8 cellular contexts compared by ENCODE assay signal in genomic region chr3:196867155-196867506, GRCh38. TPM values are rescaled to one million over a fixed set of nuclear protein-coding genes. Genes with fewer than 3 reads are reported as not detected.
A peak's percentile ranks its signal among the peaks of the same experiment; 100 is the strongest.
DNase-seq lines count a peak whose midpoint lies in the region; ATAC-seq lines count a peak whose summit lies in the region.

No MANE protein-coding gene starts in this region.

- H4K91ac ChIP-seq in neuronal stem cell (ENCODE audit: low read depth, low read length, poor library complexity), result no peak overlapping the region

- H2BK12ac ChIP-seq in neuronal stem cell (ENCODE audit: low read length), result no peak overlapping the region

- H3K9me3 ChIP-seq in duodenal mucosa (ENCODE audit: control insufficient read depth in 1 of 2, low read length in 2 of 2) (peaks cover 0 to 2% of the 10 kb centered on the region in 2 donors), neuronal stem cell (replicated peaks in 1 of 2; ENCODE audit: control insufficient read depth in 2 of 2, insufficient read depth in 1 of 2, low read depth in 1 of 2, low read length in 2 of 2) (no peaks in the 10 kb centered on the region)

- H3K27me3 ChIP-seq in duodenal mucosa (ENCODE audit: control insufficient read depth in 1 of 2, insufficient read depth in 2 of 2, low read length in 2 of 2) (no peaks in the 10 kb centered on the region), neuronal stem cell (ENCODE audit: control insufficient read depth in 3 of 3, insufficient read depth in 3 of 3, low read depth in 1 of 3, low read length in 3 of 3) (no peaks in the 10 kb centered on the region)

- H3K4me1 ChIP-seq in duodenal mucosa (ENCODE audit: control insufficient read depth in 1 of 2, insufficient read depth in 2 of 2, low read length in 2 of 2) (peaks cover 6 to 15% of the 10 kb centered on the region in 2 donors), neuronal stem cell (ENCODE audit: control insufficient read depth in 2 of 2, insufficient read depth in 1 of 2, low read depth in 1 of 2, low read length in 2 of 2) (peaks cover 4 to 5% of the 10 kb centered on the region in 2 donors)

- H3K23ac ChIP-seq in neuronal stem cell (ENCODE audit: low read depth, low read length, poor library complexity), result no peak overlapping the region

- H3K36me3 ChIP-seq in duodenal mucosa (ENCODE audit: control insufficient read depth in 1 of 2, insufficient read depth in 2 of 2, low read length in 2 of 2), result peaks cover 0 to 1% of the 10 kb centered on the region in 2 donors
- H3K36me3 ChIP-seq in neuronal stem cell (replicated peaks in 1 of 2; ENCODE audit: control insufficient read depth in 2 of 2, insufficient read depth in 2 of 2, low read length in 2 of 2), result peaks cover 0 to 8% of the 10 kb centered on the region in 2 donors

- ATAC-seq in left colon, result no peak

- no peak overlapping the region for H2BK120ac ChIP-seq in neuronal stem cell (ENCODE audit: low read depth, low read length)

- H3K4me3 ChIP-seq in duodenal mucosa (ENCODE audit: low read depth in 1 of 2, low read length in 2 of 2) (peak overlapping the region; percentile 84 to 94), neuronal stem cell (ENCODE audit: low read length in 2 of 2) (peak overlapping the region; percentile 62 to 83)

- no peak overlapping the region for H3K14ac ChIP-seq in neuronal stem cell (ENCODE audit: low read length)

- H4K8ac ChIP-seq in neuronal stem cell (ENCODE audit: low read depth, low read length), result no peak overlapping the region

- WGBS in neuronal stem cell (ENCODE audit: extremely low coverage in 2 of 2, insufficient read length in 2 of 2, insufficient replicate concordance in 1 of 2), 2 donors, result no CpG with 5 or more reads among the region's 6 CpGs

- peak overlapping the region; percentile 41 for H3K4me2 ChIP-seq in neuronal stem cell (ENCODE audit: insufficient read depth, low read length, poor library complexity, severe bottlenecking)

- H3K27ac ChIP-seq in duodenal mucosa (ENCODE audit: low read depth, low read length) (peak overlapping the region; percentile 49), neuronal stem cell (replicated peaks; ENCODE audit: low read length) (peak overlapping the region; percentile 77)

- peak overlapping the region; percentile 87 for H2AFZ ChIP-seq in neuronal stem cell (ENCODE audit: low read length)

- H2BK15ac ChIP-seq in neuronal stem cell (ENCODE audit: low read length), result no peak overlapping the region

- H2AK5ac ChIP-seq in neuronal stem cell (ENCODE audit: low read depth, low read length), result no peak overlapping the region

- peak; percentile 85 for DNase-seq in DMS79 treated with DMSO at 0.1 percent for 48 hours (lab: John Stamatoyannopoulos, UW)
- DNase-seq in NCI-H1105 treated with DMSO at 0.1 percent for 48 hours (lab: John Stamatoyannopoulos, UW), result peak; percentile 80
- DNase-seq in neuronal stem cell (ENCODE audit: low spot score), result no peak
- DNase-seq in effector CD8-positive, alpha-beta T cell (lab: John Stamatoyannopoulos, UW), result no peak
- no peak for DNase-seq in left colon
- DNase-seq in amniotic stem cell (lab: John Stamatoyannopoulos, UW), result no peak
- DNase-seq in kidney tubule cell (ENCODE audit: low spot score), result no peak

- intact Hi-C loops in left colon (cut with DNase I, micrococcal nuclease), result no loop called here

- no peak overlapping the region for H3K4ac ChIP-seq in neuronal stem cell (ENCODE audit: low read length)

- H2BK5ac ChIP-seq in neuronal stem cell (ENCODE audit: low read length), result no peak overlapping the region

- H3K18ac ChIP-seq in neuronal stem cell (ENCODE audit: low read length), result no peak overlapping the region

- H3K9ac ChIP-seq in duodenal mucosa (ENCODE audit: low read depth in 1 of 2, low read length in 2 of 2) (peak overlapping the region; percentile 83 to 91), neuronal stem cell (ENCODE audit: low read depth, low read length, poor library complexity) (no peak overlapping the region)

- peaks cover 9% of the 10 kb centered on the region for H3K79me1 ChIP-seq in neuronal stem cell (ENCODE audit: low read depth, low read length)

RNA-seq across cellular contexts. Expression of gene SENP5, which starts 0.6 kb away (rescaled TPM):
- 28.8 TPM for polyA plus RNA-seq in neuronal stem cell (2013, experiment 1 of 2)
- 29.3 TPM for polyA plus RNA-seq in neuronal stem cell (2013, experiment 2 of 2)
- total RNA-seq in left colon, result 10 to 100 TPM; 26.9 to 31.7 TPM

Comparison
In these comparisons a context has a peak if more than half of its experiments do, and no peak if none do; other contexts are left out.
1. DNase-seq: peak in DMS79 treated with DMSO at 0.1 percent for 48 hours (single experiment) and NCI-H1105 treated with DMSO at 0.1 percent for 48 hours (single experiment); none in neuronal stem cell (single experiment), effector CD8-positive, alpha-beta T cell (single experiment), left colon (0 of 2), amniotic stem cell (single experiment) and kidney tubule cell (single experiment).